In the genomic region with DNA sequence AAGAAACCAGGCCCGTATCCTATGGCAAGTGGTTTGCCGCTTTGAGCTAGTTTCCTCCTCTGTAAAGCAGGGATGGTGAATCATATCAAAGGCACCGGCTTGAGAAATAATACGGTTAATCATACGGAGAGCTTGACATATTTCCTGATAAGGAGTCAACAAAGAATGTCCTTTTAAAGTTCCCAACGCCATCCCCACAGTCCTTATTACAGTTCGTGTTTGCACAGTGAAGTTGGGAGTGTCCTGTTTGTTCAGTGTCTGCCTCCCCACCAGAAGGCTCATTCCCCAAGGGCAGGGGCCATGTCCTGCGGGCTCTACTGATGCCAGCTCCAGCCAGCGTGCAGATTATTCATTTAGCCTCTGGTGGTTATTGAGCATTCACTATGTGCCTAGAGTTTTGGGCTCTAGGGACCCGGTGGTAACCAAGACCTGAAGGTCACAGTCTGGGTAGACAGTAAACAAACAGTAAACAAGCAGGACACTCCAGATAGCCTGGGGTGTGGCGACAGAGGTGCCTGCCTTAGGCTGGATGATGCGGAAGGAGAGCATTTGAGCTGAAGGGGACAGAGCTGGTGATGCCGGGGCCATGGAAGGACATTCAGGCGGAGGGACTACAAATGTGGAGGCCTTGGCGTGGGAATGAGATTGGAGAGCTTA, we compare ENCODE assay signal across 11 cellular contexts. TPM values are rescaled to one million over a fixed set of nuclear protein-coding genes. Genes with fewer than 3 reads are reported as not detected.
DNase-seq lines count a peak whose midpoint lies in the region; ATAC-seq and TF ChIP-seq lines count a peak whose summit lies in the region.
"Had no signal": no experiment of that assay in that cellular context is flagged by ENCODE, and none has a peak within 500 bp of the region (broad histone marks: within the 10 kb centered on the region; RNA-seq: fewer than 3 reads in every experiment).

No MANE protein-coding gene starts in this region.

- no peak overlapping the region for H3K4me3 ChIP-seq in thyroid gland (replicated peaks in 1 of 3)

- peak overlapping the region; percentile 46 for H3K27ac Mint-ChIP-seq in activated naive CD4-positive, alpha-beta T cell treated with anti-CD3 and anti-CD28 coated beads for 36 hours
- peak overlapping the region; percentile 58 for H3K27ac Mint-ChIP-seq in activated T-helper 17 cell treated with anti-CD3 and anti-CD28 coated beads, Interleukin-2, amount 50 U/mL, for 72 hours

- peaks cover 8 to 55% of the 10 kb centered on the region in 2 donors for H3K4me1 ChIP-seq in thyroid gland

- no peaks in the 10 kb centered on the region for H3K27me3 ChIP-seq in thyroid gland

- peaks cover 15 to 18% of the 10 kb centered on the region in 2 donors for H3K36me3 ChIP-seq in thyroid gland

- no peak for TF ChIP-seq CTCF in thyroid gland (IDR thresholded peaks at IDR 0.05)

- 77 to 81% methylated on average over 14 to 15 of the region's 15 CpGs for WGBS in thyroid gland, 2 donors

- ATAC-seq in activated T-helper 17 cell treated with anti-CD3 and anti-CD28 coated beads, Interleukin-2, amount 50 U/mL, for 72 hours (replicated peaks): no peak
- no peak for ATAC-seq in HG03095 (IDR thresholded peaks at IDR 0.05; ENCODE audit: unreplicated experiment)

- DNase-seq in activated naive CD4-positive, alpha-beta T cell treated with anti-CD3 and anti-CD28 coated beads for 36 hours: no peak
- no peak for DNase-seq in activated naive CD4-positive, alpha-beta T cell treated with anti-CD3 and anti-CD28 coated beads, Interleukin-2, amount 50 U/mL, for 16 hours
- DNase-seq in kidney tubule cell (ENCODE audit: low spot score): peak; percentile 84
- DNase-seq in thyroid gland: no peak
- no peak for DNase-seq in head of caudate nucleus
- DNase-seq in SKM-1 treated with dmso at 0.1 percent for 144 hours (lab: John Stamatoyannopoulos, UW; ENCODE audit: unreplicated experiment): no peak
- DNase-seq: foreskin melanocyte, occipital lobe had no signal

- H3K9me3 ChIP-seq in thyroid gland: no peaks in the 10 kb centered on the region

- intact Hi-C loops in activated naive CD4-positive, alpha-beta T cell treated with anti-CD3 and anti-CD28 coated beads for 36 hours (cut with micrococcal nuclease): no loop called here
- intact Hi-C loops in thyroid gland (cut with DNase I) (no loop called here), head of caudate nucleus (cut with DNase I) (no loop called here)

- H3K27ac ChIP-seq in thyroid gland: peak overlapping the region in 2 of 3 donors; percentile 11 to 68

- TF ChIP-seq POLR2A in thyroid gland (IDR thresholded peaks at IDR 0.05): no peak

- CTCF ChIA-PET in activated naive CD4-positive, alpha-beta T cell treated with anti-CD3 and anti-CD28 coated beads for 36 hours (lab: Charles Lee): interaction anchor here (1.5 to 2.0 kb wide), 3 partner anchors 21 to 60 kb away, joined by 3 to 8 read pairs (median 6); no protein-coding TSS in a partner anchor

- H3K36me3 Mint-ChIP-seq in activated naive CD4-positive, alpha-beta T cell treated with anti-CD3 and anti-CD28 coated beads for 36 hours (ENCODE audit: low read depth): peaks cover 36% of the 10 kb centered on the region
- peaks cover 100% of the 10 kb centered on the region for H3K36me3 Mint-ChIP-seq in activated T-helper 17 cell treated with anti-CD3 and anti-CD28 coated beads, Interleukin-2, amount 50 U/mL, for 72 hours (ENCODE audit: low read depth)

- no peaks in the 10 kb centered on the region for H3K27me3 Mint-ChIP-seq in activated naive CD4-positive, alpha-beta T cell treated with anti-CD3 and anti-CD28 coated beads for 36 hours (ENCODE audit: low read depth)
- H3K27me3 Mint-ChIP-seq in activated T-helper 17 cell treated with anti-CD3 and anti-CD28 coated beads, Interleukin-2, amount 50 U/mL, for 72 hours: no peaks in the 10 kb centered on the region

- H3K4me1 Mint-ChIP-seq in activated naive CD4-positive, alpha-beta T cell treated with anti-CD3 and anti-CD28 coated beads for 36 hours (ENCODE audit: low read depth): peaks cover 65% of the 10 kb centered on the region
- peaks cover 37% of the 10 kb centered on the region for H3K4me1 Mint-ChIP-seq in activated T-helper 17 cell treated with anti-CD3 and anti-CD28 coated beads, Interleukin-2, amount 50 U/mL, for 72 hours

- H3K4me3 Mint-ChIP-seq in activated naive CD4-positive, alpha-beta T cell treated with anti-CD3 and anti-CD28 coated beads for 36 hours: no peak overlapping the region
- peak overlapping the region; percentile 2 for H3K4me3 Mint-ChIP-seq in activated T-helper 17 cell treated with anti-CD3 and anti-CD28 coated beads, Interleukin-2, amount 50 U/mL, for 72 hours
- H3K4me3 Mint-ChIP-seq: CD14-positive monocyte had no signal

- H3K9me3 Mint-ChIP-seq in activated naive CD4-positive, alpha-beta T cell treated with anti-CD3 and anti-CD28 coated beads for 36 hours: no peaks in the 10 kb centered on the region
- H3K9me3 Mint-ChIP-seq in activated T-helper 17 cell treated with anti-CD3 and anti-CD28 coated beads, Interleukin-2, amount 50 U/mL, for 72 hours: no peaks in the 10 kb centered on the region
- H3K9me3 Mint-ChIP-seq: CD14-positive monocyte had no signal

RNA-seq across cellular contexts. Expression of gene GRAMD1A, which starts 6.3 kb away (rescaled TPM):
- 100 to 1,000 TPM; 117 to 125 TPM for total RNA-seq in activated naive CD4-positive, alpha-beta T cell treated with anti-CD3 and anti-CD28 coated beads for 36 hours
- 100 to 1,000 TPM; 123 to 183 TPM for total RNA-seq in activated T-helper 17 cell treated with anti-CD3 and anti-CD28 coated beads, Interleukin-2, amount 50 U/mL, for 72 hours
- total RNA-seq in thyroid gland: 10 to 100 TPM; 33.4 to 57.5 (median 47.0) TPM

RNA-seq across cellular contexts. Expression of gene SCN1B, which starts 23.8 kb away (rescaled TPM):
- under 1 TPM; 0.83 to 0.89 TPM for total RNA-seq in activated naive CD4-positive, alpha-beta T cell treated with anti-CD3 and anti-CD28 coated beads for 36 hours
- 1 to 10 TPM in 1 of 2 donors, under 1 TPM in 1; 0.97 to 3.1 TPM for total RNA-seq in activated T-helper 17 cell treated with anti-CD3 and anti-CD28 coated beads, Interleukin-2, amount 50 U/mL, for 72 hours
- total RNA-seq in thyroid gland: 10 to 100 TPM in 2 of 4 donors, 1 to 10 TPM in 2; 5.7 to 19.6 (median 10.1) TPM

RNA-seq across cellular contexts. Expression of gene HPN, which starts 35.1 kb away (rescaled TPM):
- total RNA-seq in activated naive CD4-positive, alpha-beta T cell treated with anti-CD3 and anti-CD28 coated beads for 36 hours: not detected
- under 1 TPM in 1 of 2 donors, not detected in 1; 0.48 TPM for total RNA-seq in activated T-helper 17 cell treated with anti-CD3 and anti-CD28 coated beads, Interleukin-2, amount 50 U/mL, for 72 hours
- 10 to 100 TPM; 16.3 to 19.3 (median 17.9) TPM for total RNA-seq in thyroid gland
- total RNA-seq: occipital lobe had no signal

RNA-seq across cellular contexts. Expression of gene ZNF792, which starts 42.4 kb away (rescaled TPM):
- 1 to 10 TPM; 3.1 to 3.5 TPM for total RNA-seq in activated naive CD4-positive, alpha-beta T cell treated with anti-CD3 and anti-CD28 coated beads for 36 hours
- total RNA-seq in activated T-helper 17 cell treated with anti-CD3 and anti-CD28 coated beads, Interleukin-2, amount 50 U/mL, for 72 hours: 1 to 10 TPM; 7.6 to 7.9 TPM
- total RNA-seq in thyroid gland: 10 to 100 TPM in 1 of 4 donors, 1 to 10 TPM in 3; 7.5 to 13.2 (median 9.3) TPM

Comparison
In these comparisons a context has a peak if more than half of its experiments do, and no peak if none do; other contexts are left out.
1. RNA of gene HPN, which starts 35.1 kb away (total RNA-seq): 16.3 to 19.3 TPM in thyroid gland; 0.48 TPM in activated T-helper 17 cell treated with anti-CD3 and anti-CD28 coated beads, Interleukin-2, amount 50 U/mL, for 72 hours and not detected in activated naive CD4-positive, alpha-beta T cell treated with anti-CD3 and anti-CD28 coated beads for 36 hours; every median in the first group is over 10 times any median in the second.